Comparison of ENCODE assay signal across 8 cellular contexts in genomic region chr3:129439817-129440647, GRCh38. TPM values are rescaled to one million over a fixed set of nuclear protein-coding genes. Genes with fewer than 3 reads are reported as not detected.
DNase-seq lines count a peak whose midpoint lies in the region; ATAC-seq and TF ChIP-seq lines count a peak whose summit lies in the region.

A gene with protein sequence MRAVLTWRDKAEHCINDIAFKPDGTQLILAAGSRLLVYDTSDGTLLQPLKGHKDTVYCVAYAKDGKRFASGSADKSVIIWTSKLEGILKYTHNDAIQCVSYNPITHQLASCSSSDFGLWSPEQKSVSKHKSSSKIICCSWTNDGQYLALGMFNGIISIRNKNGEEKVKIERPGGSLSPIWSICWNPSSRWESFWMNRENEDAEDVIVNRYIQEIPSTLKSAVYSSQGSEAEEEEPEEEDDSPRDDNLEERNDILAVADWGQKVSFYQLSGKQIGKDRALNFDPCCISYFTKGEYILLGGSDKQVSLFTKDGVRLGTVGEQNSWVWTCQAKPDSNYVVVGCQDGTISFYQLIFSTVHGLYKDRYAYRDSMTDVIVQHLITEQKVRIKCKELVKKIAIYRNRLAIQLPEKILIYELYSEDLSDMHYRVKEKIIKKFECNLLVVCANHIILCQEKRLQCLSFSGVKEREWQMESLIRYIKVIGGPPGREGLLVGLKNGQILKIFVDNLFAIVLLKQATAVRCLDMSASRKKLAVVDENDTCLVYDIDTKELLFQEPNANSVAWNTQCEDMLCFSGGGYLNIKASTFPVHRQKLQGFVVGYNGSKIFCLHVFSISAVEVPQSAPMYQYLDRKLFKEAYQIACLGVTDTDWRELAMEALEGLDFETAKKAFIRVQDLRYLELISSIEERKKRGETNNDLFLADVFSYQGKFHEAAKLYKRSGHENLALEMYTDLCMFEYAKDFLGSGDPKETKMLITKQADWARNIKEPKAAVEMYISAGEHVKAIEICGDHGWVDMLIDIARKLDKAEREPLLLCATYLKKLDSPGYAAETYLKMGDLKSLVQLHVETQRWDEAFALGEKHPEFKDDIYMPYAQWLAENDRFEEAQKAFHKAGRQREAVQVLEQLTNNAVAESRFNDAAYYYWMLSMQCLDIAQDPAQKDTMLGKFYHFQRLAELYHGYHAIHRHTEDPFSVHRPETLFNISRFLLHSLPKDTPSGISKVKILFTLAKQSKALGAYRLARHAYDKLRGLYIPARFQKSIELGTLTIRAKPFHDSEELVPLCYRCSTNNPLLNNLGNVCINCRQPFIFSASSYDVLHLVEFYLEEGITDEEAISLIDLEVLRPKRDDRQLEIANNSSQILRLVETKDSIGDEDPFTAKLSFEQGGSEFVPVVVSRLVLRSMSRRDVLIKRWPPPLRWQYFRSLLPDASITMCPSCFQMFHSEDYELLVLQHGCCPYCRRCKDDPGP (plus strand): TSS chr3:129440224. CDS start chr3:129440331, 107 bp downstream.
Gene MBD4 (minus strand): TSS chr3:129439948. CDS start chr3:129439833, 115 bp downstream.

- H3K4me3 ChIP-seq in HUES64 (ENCODE audit: low read length) (peak within 1 kb of the TSS; percentile 93), OCI-LY1 (ENCODE audit: low read depth, low read length, poor library complexity, severe bottlenecking) (peak within 1 kb of the TSS; percentile 81)

- H2AFZ ChIP-seq in OCI-LY1 (ENCODE audit: low read length): peak within 1 kb of the TSS; percentile 2

- no peaks in the 10 kb centered on the region for H4K20me1 ChIP-seq in OCI-LY1 (ENCODE audit: insufficient read depth, low read length)

- H3K9me2 ChIP-seq in OCI-LY1 (ENCODE audit: low read depth, low read length): no peaks in the 10 kb centered on the region

- H3K27ac ChIP-seq in HUES64 (ENCODE audit: low read depth, low read length) (peak within 1 kb of the TSS; percentile 93), OCI-LY1 (ENCODE audit: low read depth, low read length, poor library complexity, severe bottlenecking) (peak within 1 kb of the TSS; percentile 77)

- ATAC-seq in GM21447 (IDR thresholded peaks at IDR 0.05; ENCODE audit: unreplicated experiment): peak; percentile 79

- WGBS in HUES64: under 1% methylated on average over 77 of the region's 77 CpGs

- H3K4me1 ChIP-seq in HUES64 (ENCODE audit: insufficient read depth, low read length) (peaks cover 26% of the 10 kb centered on the region; the same call in 1 of the 2 replicates), OCI-LY1 (ENCODE audit: insufficient read depth, low read length, severe bottlenecking) (peaks cover 60% of the 10 kb centered on the region)

- no peak; the same call in 1 of the 2 replicates for TF ChIP-seq CTCF in OCI-LY1 (IDR thresholded peaks at IDR 0.05; ENCODE audit: low read length)

- DNase-seq in D341Med (ENCODE audit: low spot score) (peak; percentile 98), mesenteric fat pad (ENCODE audit: low spot score) (peak; percentile 99)
- DNase-seq in activated CD8-positive, alpha-beta memory T cell treated with anti-CD3 and anti-CD28 coated beads, Interleukin-2, amount 50 U/mL, for 4 hours: peak; percentile 98
- peak; percentile 90 for DNase-seq in stimulated activated CD8-positive, alpha-beta memory T cell treated with anti-CD3 and anti-CD28 coated beads, Interleukin-15, amount 100 ng/mL, for 24 hours (ENCODE audit: low read depth)

- no peaks in the 10 kb centered on the region for H3F3A ChIP-seq in OCI-LY1 (ENCODE audit: insufficient read depth, low read length)

- H3K27me3 ChIP-seq in HUES64 (ENCODE audit: insufficient read depth, low read length) (no peaks in the 10 kb centered on the region), OCI-LY1 (ENCODE audit: insufficient read depth, low read length) (no peaks in the 10 kb centered on the region)

- H3K4me2 ChIP-seq in OCI-LY1 (ENCODE audit: low read length): peak within 1 kb of the TSS; percentile 86

- no peaks in the 10 kb centered on the region for H3K9me3 ChIP-seq in HUES64 (ENCODE audit: insufficient read depth, low read depth, low read length)
- no peaks in the 10 kb centered on the region for H3K9me3 ChIP-seq in OCI-LY1 (ENCODE audit: low read length)

- H3K9ac ChIP-seq in HUES64 (ENCODE audit: low read depth, low read length) (peak within 1 kb of the TSS; percentile 83), OCI-LY1 (ENCODE audit: low read length) (peak within 1 kb of the TSS; percentile 86)

- peaks cover 30% of the 10 kb centered on the region for H3K79me2 ChIP-seq in OCI-LY1 (ENCODE audit: insufficient read depth, low read length)

- in situ Hi-C loops in endometrial microvascular endothelial cells (cut with HindIII; ENCODE audit: inconsistent ontology term, low pct_unique_long_range_greater_than_20kb, low sequenced_read_pairs): no loop called here

- H3K36me3 ChIP-seq in HUES64 (ENCODE audit: insufficient read depth, low read length) (peaks cover 34% of the 10 kb centered on the region), OCI-LY1 (ENCODE audit: insufficient read depth, low read length) (peaks cover 35% of the 10 kb centered on the region; the same call in 1 of the 2 replicates)

RNA-seq across cellular contexts. Expression of the first gene that starts in this region (rescaled TPM):
- polyA plus RNA-seq in HUES64 (2013, experiment 1 of 2): 17.8 TPM
- 21.4 TPM for polyA plus RNA-seq in HUES64 (2013, experiment 2 of 2)
- total RNA-seq in endometrial microvascular endothelial cells (ENCODE audit: inconsistent ontology term) (20.3 TPM), mesenteric fat pad (30.5 TPM)

RNA-seq across cellular contexts. Expression of gene MBD4, which starts in this region (rescaled TPM):
- polyA plus RNA-seq in HUES64 (2013, experiment 1 of 2): 34.0 TPM
- 34.3 TPM for polyA plus RNA-seq in HUES64 (2013, experiment 2 of 2)
- total RNA-seq in endometrial microvascular endothelial cells (ENCODE audit: inconsistent ontology term): 28.1 TPM
- total RNA-seq in mesenteric fat pad: 37.1 TPM

Comparison
In these comparisons a context has a peak if more than half of its experiments do, and no peak if none do; other contexts are left out.
1. Peak in every context shown above with its lines: DNase-seq, ATAC-seq, H3K4me3 ChIP-seq and H3K27ac ChIP-seq.